ENCODE assay signal across 8 cellular contexts in genomic region chr7:150435390-150436073, GRCh38. TPM values are rescaled to one million over a fixed set of nuclear protein-coding genes. Genes with fewer than 3 reads are reported as not detected.
A peak's percentile ranks its signal among the peaks of the same experiment; 100 is the strongest.
DNase-seq lines count a peak whose midpoint lies in the region; ATAC-seq, FAIRE-seq and TF ChIP-seq lines count a peak whose summit lies in the region.

No MANE protein-coding gene starts in this region.

- H3K27me3 Mint-ChIP-seq in HFFc6 (ENCODE audit: insufficient read depth) = peaks cover 7% of the 10 kb centered on the region

- no peaks in the 10 kb centered on the region for H3K4me1 Mint-ChIP-seq in HFFc6 (ENCODE audit: low read depth)

- no peak for FAIRE-seq in kidney (lab: Jason Lieb, UNC)

- H3K4me3 Mint-ChIP-seq in HFFc6 = no peak overlapping the region

- DNase-seq in GM13977 (ENCODE audit: low spot score) (peak; percentile 82), heart right ventricle (no peak), GOT3 (lab: John Stamatoyannopoulos, UW) (no peak), kidney (no peak), HFFc6 (no peak), RKO (ENCODE audit: low spot score) (no peak)

- no peak overlapping the region for H3K9ac ChIP-seq in kidney (ENCODE audit: low read length in 2 of 2)

- peak; percentile 88 for ATAC-seq in GM21423 (IDR thresholded peaks at IDR 0.05; ENCODE audit: unreplicated experiment)
- ATAC-seq in HG03520 (IDR thresholded peaks at IDR 0.05; ENCODE audit: unreplicated experiment) = peak; percentile 93
- ATAC-seq in heart right ventricle = peak in 6 of 8 donors; percentile 50 to 67 (median 58)

- 74 to 81% methylated on average over 8 of the region's 8 CpGs for WGBS in heart right ventricle, 2 donors

- H3K9me3 Mint-ChIP-seq in HFFc6 = no peaks in the 10 kb centered on the region

- H3K9me3 ChIP-seq in heart right ventricle (no peaks in the 10 kb centered on the region), kidney (ENCODE audit: control insufficient read depth in 1 of 2, low read length in 2 of 2) (no peaks in the 10 kb centered on the region)

- H3K27ac ChIP-seq in heart right ventricle (peak overlapping the region in 1 of 10 donors; percentile 52), kidney (ENCODE audit: low read depth in 2 of 2, low read length in 2 of 2) (no peak overlapping the region)

- H3K4me3 ChIP-seq in heart right ventricle (no peak overlapping the region), kidney (ENCODE audit: low read length in 2 of 2) (no peak overlapping the region)

- intact Hi-C loops in heart right ventricle (cut with DNase I) = loop anchor here in 1 of 10 donors (10.0 kb wide), 1 partner anchor 569 kb away; no protein-coding TSS in a partner anchor
- intact Hi-C loops in kidney (cut with DNase I) = no loop called here

- H3K4me1 ChIP-seq in heart right ventricle (peaks cover 0 to 38% (median 0%) of the 10 kb centered on the region in 9 donors), kidney (ENCODE audit: control insufficient read depth in 1 of 2, insufficient read depth in 1 of 2, low read depth in 1 of 2, low read length in 2 of 2) (no peaks in the 10 kb centered on the region)

- peaks cover 0 to 17% (median 4%) of the 10 kb centered on the region in 7 donors for H3K27me3 ChIP-seq in heart right ventricle

- no peaks in the 10 kb centered on the region for H3K36me3 ChIP-seq in heart right ventricle
- no peaks in the 10 kb centered on the region for H3K36me3 ChIP-seq in kidney (ENCODE audit: control insufficient read depth in 1 of 2, insufficient read depth in 2 of 2, low read length in 2 of 2)

- in situ Hi-C loops in GM13977 (cut with MboI; ENCODE audit: low pct_unique_long_range_greater_than_20kb, low sequenced_read_pairs, unreplicated experiment) = no loop called here

- H3K36me3 Mint-ChIP-seq in HFFc6 (ENCODE audit: low read depth) = no peaks in the 10 kb centered on the region

- no peak overlapping the region for H3K27ac Mint-ChIP-seq in HFFc6

- no peak for TF ChIP-seq CTCF in GM13977 (IDR thresholded peaks at IDR 0.05; ENCODE audit: extremely low read depth, insufficient read depth, missing control alignments)
- TF ChIP-seq CTCF in heart right ventricle (IDR thresholded peaks at IDR 0.05) = no peak
- TF ChIP-seq CTCF in kidney (IDR thresholded peaks at IDR 0.05; ENCODE audit: borderline replicate concordance, extremely low read depth, insufficient read depth) = no peak
- no peak for TF ChIP-seq CTCF in HFFc6 (IDR thresholded peaks at IDR 0.05)

RNA-seq across cellular contexts. Expression of gene GIMAP8, which starts 14.9 kb away (rescaled TPM):
- total RNA-seq in heart right ventricle = 10 to 100 TPM; 13.4 to 39.4 (median 16.2) TPM
- 10 to 100 TPM; 19.2 to 19.5 TPM for polyA plus RNA-seq in heart right ventricle
- 24.3 TPM for total RNA-seq in kidney
- 10.2 TPM for polyA plus RNA-seq in kidney (ENCODE audit: insufficient read depth, low read depth, low replicate concordance)
- total RNA-seq in HFFc6 (2021; fragmentation: NEBNext Ultra II Directional; extraction: Animal tissue kit (Norgen Biotek cat#: 25700)) = not detected

RNA-seq across cellular contexts. Expression of gene ZNF775, which starts 56.4 kb away (rescaled TPM):
- total RNA-seq in heart right ventricle (1 to 10 TPM; 1.9 to 4.7 (median 2.9) TPM), kidney (3.7 TPM)
- polyA plus RNA-seq in heart right ventricle (1 to 10 TPM; 2.4 to 4.3 TPM), kidney (ENCODE audit: insufficient read depth, low read depth, low replicate concordance) (5.2 TPM)
- 1 to 10 TPM; 2.7 to 3.8 (median 2.9) TPM for total RNA-seq in HFFc6 (2021; fragmentation: NEBNext Ultra II Directional; extraction: Animal tissue kit (Norgen Biotek cat#: 25700))

Comparison
In these comparisons a context has a peak if more than half of its experiments do, and no peak if none do; other contexts are left out.
1. RNA of gene GIMAP8, which starts 14.9 kb away (total RNA-seq): 24.3 TPM in kidney (single experiment) and 13.4 to 39.4 TPM in heart right ventricle; not detected in HFFc6; every median in the first group is over 10 times any median in the second.
2. Peak in every context shown above with its lines, with median percentiles within 50 percentile points of each other: ATAC-seq.